8 cellular contexts compared by ENCODE assay signal in the genomic region with DNA sequence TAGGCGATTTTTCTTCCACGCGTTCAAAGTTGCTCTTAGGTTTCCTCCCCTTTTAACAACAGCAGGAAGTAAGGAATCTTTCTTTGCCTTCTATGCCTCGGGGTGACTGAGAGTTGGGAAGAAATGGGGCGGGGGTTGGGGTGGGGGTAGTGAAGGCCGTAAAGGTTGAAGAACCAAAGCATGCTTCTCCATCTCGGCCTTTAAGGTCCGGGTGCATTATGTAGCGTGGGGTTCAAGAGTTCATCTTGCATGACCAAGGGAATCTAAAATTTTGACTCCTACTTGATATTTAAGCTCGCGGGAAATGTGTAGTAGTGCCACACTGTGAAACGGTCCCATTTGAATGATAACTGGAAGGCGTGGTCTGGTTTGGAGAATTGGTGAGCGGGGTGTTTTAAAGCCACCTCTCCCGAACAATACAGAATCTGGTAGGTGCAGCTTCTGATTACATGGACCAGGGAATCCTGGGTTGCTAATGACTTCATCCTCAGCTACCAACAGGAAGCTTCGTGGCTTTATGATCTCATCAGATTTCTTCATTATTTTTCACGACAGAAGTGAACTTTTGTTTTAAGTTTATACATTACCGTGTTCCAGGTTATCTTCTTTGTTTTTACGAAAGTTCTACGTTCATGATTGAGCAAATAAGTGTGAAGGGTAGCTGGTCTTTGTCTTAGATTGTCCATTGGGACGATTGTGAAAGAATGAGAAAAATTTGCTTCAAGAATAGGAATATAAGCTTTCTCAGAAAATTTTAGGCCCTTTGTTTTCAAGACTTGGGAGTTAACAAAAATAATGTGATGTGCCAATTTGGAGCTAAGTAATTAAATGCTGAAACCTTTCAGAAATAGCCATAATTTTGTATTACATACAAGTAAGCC. TPM values are rescaled to one million over a fixed set of nuclear protein-coding genes. Genes with fewer than 3 reads are reported as not detected.
A peak's percentile ranks its signal among the peaks of the same experiment; 100 is the strongest.
DNase-seq lines count a peak whose midpoint lies in the region; ATAC-seq and TF ChIP-seq lines count a peak whose summit lies in the region.

No MANE protein-coding gene starts in this region.

- no peaks in the 10 kb centered on the region for H4K20me1 ChIP-seq in OCI-LY1 (ENCODE audit: insufficient read depth, low read length)

- H3K79me2 ChIP-seq in OCI-LY1 (ENCODE audit: insufficient read depth, low read length) (peaks cover 48% of the 10 kb centered on the region), parathyroid adenoma (peaks cover 2% of the 10 kb centered on the region)

- TF ChIP-seq CTCF in OCI-LY1 (IDR thresholded peaks at IDR 0.05; ENCODE audit: low read length): no peak
- TF ChIP-seq CTCF in left ventricle myocardium inferior (IDR thresholded peaks at IDR 0.05; ENCODE audit: borderline replicate concordance): no peak
- no peak for TF ChIP-seq CTCF in parathyroid adenoma (IDR thresholded peaks at IDR 0.05)

- no peak overlapping the region for H2AFZ ChIP-seq in OCI-LY1 (ENCODE audit: low read length)
- peak overlapping the region; percentile 81 for H2AFZ ChIP-seq in parathyroid adenoma

- H3K9ac ChIP-seq in OCI-LY1 (ENCODE audit: low read length) (peak overlapping the region; percentile 98), parathyroid adenoma (no peak overlapping the region)

- peaks cover 27% of the 10 kb centered on the region for H3K4me1 ChIP-seq in OCI-LY1 (ENCODE audit: insufficient read depth, low read length, severe bottlenecking)
- H3K4me1 ChIP-seq in left ventricle myocardium inferior: peaks cover 41% of the 10 kb centered on the region
- peaks cover 6% of the 10 kb centered on the region for H3K4me1 ChIP-seq in parathyroid adenoma

- intact Hi-C loops in left ventricle myocardium inferior (cut with micrococcal nuclease): loop anchor here (10.0 kb wide), 1 partner anchor 309 kb away; the partner anchor contains the start of gene EIF3M

- H3K27me3 ChIP-seq in OCI-LY1 (ENCODE audit: insufficient read depth, low read length) (no peaks in the 10 kb centered on the region), left ventricle myocardium inferior (ENCODE audit: low read depth) (no peaks in the 10 kb centered on the region), parathyroid adenoma (ENCODE audit: control insufficient read depth, insufficient read depth, low read length) (no peaks in the 10 kb centered on the region)

- no peak for ATAC-seq in HG03565 (IDR thresholded peaks at IDR 0.05; ENCODE audit: unreplicated experiment)
- no peak for ATAC-seq in HG03135 (IDR thresholded peaks at IDR 0.05; ENCODE audit: unreplicated experiment)

- no peaks in the 10 kb centered on the region for H3F3A ChIP-seq in OCI-LY1 (ENCODE audit: insufficient read depth, low read length)

- H3K27ac ChIP-seq in OCI-LY1 (ENCODE audit: low read depth, low read length, poor library complexity, severe bottlenecking) (peak overlapping the region; percentile 64), left ventricle myocardium inferior (replicated peaks) (peak overlapping the region; percentile 97), parathyroid adenoma (peak overlapping the region; percentile 53)

- DNase-seq in GM03348 (ENCODE audit: low spot score) (peak; percentile 82), HuH-7.5 (ENCODE audit: low spot score) (peak; percentile 59), amniotic stem cell (lab: John Stamatoyannopoulos, UW) (peak; percentile 34), left ventricle myocardium inferior (no peak)

- H3K4me3 ChIP-seq in OCI-LY1 (ENCODE audit: low read depth, low read length, poor library complexity, severe bottlenecking) (peak overlapping the region; percentile 93), left ventricle myocardium inferior (peak overlapping the region; percentile 96), parathyroid adenoma (ENCODE audit: low read depth, low read length) (peak overlapping the region; percentile 63)

- H3K9me2 ChIP-seq in OCI-LY1 (ENCODE audit: low read depth, low read length): no peaks in the 10 kb centered on the region

- H3K36me3 ChIP-seq in OCI-LY1 (ENCODE audit: insufficient read depth, low read length) (no peaks in the 10 kb centered on the region; the same call in 1 of the 2 replicates), left ventricle myocardium inferior (no peaks in the 10 kb centered on the region), parathyroid adenoma (ENCODE audit: control insufficient read depth, insufficient read depth, low read length) (no peaks in the 10 kb centered on the region)

- peak overlapping the region; percentile 90 for H3K4me2 ChIP-seq in OCI-LY1 (ENCODE audit: low read length)
- H3K4me2 ChIP-seq in parathyroid adenoma (ENCODE audit: low read length): peak overlapping the region; percentile 69

- H3K9me3 ChIP-seq in OCI-LY1 (ENCODE audit: low read length) (no peaks in the 10 kb centered on the region), left ventricle myocardium inferior (replicated peaks) (no peaks in the 10 kb centered on the region), parathyroid adenoma (ENCODE audit: control insufficient read depth, low read length) (no peaks in the 10 kb centered on the region)

RNA-seq across cellular contexts. Expression of gene QSER1, which starts 1.6 kb away (rescaled TPM):
- total RNA-seq in left ventricle myocardium inferior: 15.0 TPM
